Comparison of ENCODE assay signal across 1 cellular context in genomic region chr12:26737487-26738030, GRCh38.
A peak's percentile ranks its signal among the peaks of the same experiment; 100 is the strongest.
TF ChIP-seq lines count a peak whose summit lies in the region.

No MANE protein-coding gene starts in this region.

TF ChIP-seq in GM12878, 131 proteins besides CTCF, POLR2A, EP300 and RAD21 (continued from another document):
- TF ChIP-seq, protein P1, sequence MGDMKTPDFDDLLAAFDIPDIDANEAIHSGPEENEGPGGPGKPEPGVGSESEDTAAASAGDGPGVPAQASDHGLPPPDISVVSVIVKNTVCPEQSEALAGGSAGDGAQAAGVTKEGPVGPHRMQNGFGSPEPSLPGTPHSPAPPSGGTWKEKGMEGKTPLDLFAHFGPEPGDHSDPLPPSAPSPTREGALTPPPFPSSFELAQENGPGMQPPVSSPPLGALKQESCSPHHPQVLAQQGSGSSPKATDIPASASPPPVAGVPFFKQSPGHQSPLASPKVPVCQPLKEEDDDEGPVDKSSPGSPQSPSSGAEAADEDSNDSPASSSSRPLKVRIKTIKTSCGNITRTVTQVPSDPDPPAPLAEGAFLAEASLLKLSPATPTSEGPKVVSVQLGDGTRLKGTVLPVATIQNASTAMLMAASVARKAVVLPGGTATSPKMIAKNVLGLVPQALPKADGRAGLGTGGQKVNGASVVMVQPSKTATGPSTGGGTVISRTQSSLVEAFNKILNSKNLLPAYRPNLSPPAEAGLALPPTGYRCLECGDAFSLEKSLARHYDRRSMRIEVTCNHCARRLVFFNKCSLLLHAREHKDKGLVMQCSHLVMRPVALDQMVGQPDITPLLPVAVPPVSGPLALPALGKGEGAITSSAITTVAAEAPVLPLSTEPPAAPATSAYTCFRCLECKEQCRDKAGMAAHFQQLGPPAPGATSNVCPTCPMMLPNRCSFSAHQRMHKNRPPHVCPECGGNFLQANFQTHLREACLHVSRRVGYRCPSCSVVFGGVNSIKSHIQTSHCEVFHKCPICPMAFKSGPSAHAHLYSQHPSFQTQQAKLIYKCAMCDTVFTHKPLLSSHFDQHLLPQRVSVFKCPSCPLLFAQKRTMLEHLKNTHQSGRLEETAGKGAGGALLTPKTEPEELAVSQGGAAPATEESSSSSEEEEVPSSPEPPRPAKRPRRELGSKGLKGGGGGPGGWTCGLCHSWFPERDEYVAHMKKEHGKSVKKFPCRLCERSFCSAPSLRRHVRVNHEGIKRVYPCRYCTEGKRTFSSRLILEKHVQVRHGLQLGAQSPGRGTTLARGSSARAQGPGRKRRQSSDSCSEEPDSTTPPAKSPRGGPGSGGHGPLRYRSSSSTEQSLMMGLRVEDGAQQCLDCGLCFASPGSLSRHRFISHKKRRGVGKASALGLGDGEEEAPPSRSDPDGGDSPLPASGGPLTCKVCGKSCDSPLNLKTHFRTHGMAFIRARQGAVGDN (IDR thresholded peaks at IDR 0.05), result no peak
- TF ChIP-seq CREM (IDR thresholded peaks at IDR 0.05; ENCODE audit: low read depth) (no peak), FOXM1 (IDR thresholded peaks at IDR 0.05; ENCODE audit: low read depth, low read length) (peak; percentile 63; the same call in 1 of the 2 replicates), NFYA (IDR thresholded peaks at IDR 0.05; ENCODE audit: borderline replicate concordance, low read depth, low read length) (no peak), NFIC (IDR thresholded peaks at IDR 0.05; ENCODE audit: low read depth, low read length) (peak; percentile 71), KDM1A (IDR thresholded peaks at IDR 0.05; ENCODE audit: borderline replicate concordance) (no peak), YY1 (IDR thresholded peaks at IDR 0.05; ENCODE audit: low read depth, low read length) (no peak), CHD4 (IDR thresholded peaks at IDR 0.05) (no peak), YBX1 (IDR thresholded peaks at IDR 0.05) (no peak), PAX5 (IDR thresholded peaks at IDR 0.05; ENCODE audit: borderline replicate concordance, low read depth, low read length) (no peak), ZNF384 (IDR thresholded peaks at IDR 0.05; ENCODE audit: borderline replicate concordance, low read depth, low read length) (no peak), IRF5 (IDR thresholded peaks at IDR 0.05; ENCODE audit: borderline replicate concordance) (no peak), NR2C1 (IDR thresholded peaks at IDR 0.05) (no peak), BCL11A (IDR thresholded peaks at IDR 0.05; ENCODE audit: low read depth, low read length) (no peak), E4F1 (IDR thresholded peaks at IDR 0.05; ENCODE audit: borderline replicate concordance, partially characterized antibody) (no peak), ASH2L (IDR thresholded peaks at IDR 0.05; ENCODE audit: borderline replicate concordance, low read depth) (no peak)
